Comparison of ENCODE assay signal across 10 cellular contexts in genomic region chr7:113404245-113404644, GRCh38.
DNase-seq lines count a peak whose midpoint lies in the region; ATAC-seq and TF ChIP-seq lines count a peak whose summit lies in the region.
"Had no signal": no experiment of that assay in that cellular context is flagged by ENCODE, and none has a peak within 500 bp of the region (broad histone marks: within the 10 kb centered on the region; RNA-seq: fewer than 3 reads in every experiment).

No MANE protein-coding gene starts in this region.

- H3K27me3 Mint-ChIP-seq in neural crest cell (ENCODE audit: low read depth) = peaks cover 4% of the 10 kb centered on the region
- peaks cover 8 to 26% (median 10%) of the 10 kb centered on the region in 5 donors for H3K27me3 Mint-ChIP-seq in naive thymus-derived CD8-positive, alpha-beta T cell

- DNase-seq in GM13977 (ENCODE audit: low spot score) = no peak
- DNase-seq in HT1080 (ENCODE audit: low read depth) = peak; percentile 8
- DNase-seq in WERI-Rb-1 = peak; percentile 29
- no peak for DNase-seq in neural crest cell (ENCODE audit: low read depth, low spot score)
- DNase-seq in naive thymus-derived CD8-positive, alpha-beta T cell = no peak

- H3K9me3 ChIP-seq in WERI-Rb-1 (ENCODE audit: severe bottlenecking) = no peaks in the 10 kb centered on the region
- H3K9me3 ChIP-seq: thoracic aorta had no signal

- POLR2A ChIA-PET in naive thymus-derived CD8-positive, alpha-beta T cell (lab: Charles Lee) = no interaction called here

- H3K4me1 Mint-ChIP-seq in neural crest cell = no peaks in the 10 kb centered on the region
- H3K4me1 Mint-ChIP-seq in naive thymus-derived CD8-positive, alpha-beta T cell = no peaks in the 10 kb centered on the region

- no peak overlapping the region for H3K4me3 Mint-ChIP-seq in neural crest cell
- no peak overlapping the region for H3K4me3 Mint-ChIP-seq in naive thymus-derived CD8-positive, alpha-beta T cell
- H3K4me3 Mint-ChIP-seq: T-helper 1 cell treated with Interleukin-12 subunit alpha and Interleukin-12 subunit beta and Interleukin-4 antibody, amounts not matched to agents 30 μg/mL and 1 μg/mL, for 36 hours had no signal

- no peaks in the 10 kb centered on the region for H3K36me3 ChIP-seq in WERI-Rb-1
- H3K36me3 ChIP-seq: thoracic aorta had no signal

- H3K36me3 Mint-ChIP-seq in neural crest cell (ENCODE audit: low read depth) = no peaks in the 10 kb centered on the region
- no peaks in the 10 kb centered on the region for H3K36me3 Mint-ChIP-seq in naive thymus-derived CD8-positive, alpha-beta T cell

- no peak overlapping the region for H3K27ac ChIP-seq in WERI-Rb-1
- H3K27ac ChIP-seq: hepatocyte, thoracic aorta had no signal

- H3K27ac Mint-ChIP-seq in neural crest cell (ENCODE audit: unreplicated experiment) = no peak overlapping the region
- no peak overlapping the region for H3K27ac Mint-ChIP-seq in naive thymus-derived CD8-positive, alpha-beta T cell
- H3K27ac Mint-ChIP-seq: T-helper 1 cell treated with Interleukin-12 subunit alpha and Interleukin-12 subunit beta and Interleukin-4 antibody, amounts not matched to agents 30 μg/mL and 1 μg/mL, for 36 hours had no signal

- TF ChIP-seq CTCF in GM13977 (IDR thresholded peaks at IDR 0.05; ENCODE audit: extremely low read depth, insufficient read depth, missing control alignments) (peak; percentile 35), WERI-Rb-1 (IDR thresholded peaks at IDR 0.05; ENCODE audit: low read depth, low read length) (peak; percentile 32; the same call in 1 of the 2 replicates), neural crest cell (conservative IDR thresholded peaks at IDR 0.05) (peak; percentile 29)

- H3K4me3 ChIP-seq in WERI-Rb-1 (ENCODE audit: low read depth, low read length) = no peak overlapping the region
- H3K4me3 ChIP-seq: hepatocyte, thoracic aorta had no signal

- H3K27me3 ChIP-seq in WERI-Rb-1 (ENCODE audit: insufficient read depth, low read depth, severe bottlenecking) = no peaks in the 10 kb centered on the region
- H3K27me3 ChIP-seq: hepatocyte had no signal

- ATAC-seq in naive thymus-derived CD8-positive, alpha-beta T cell = no peak
- ATAC-seq in HG03439 (IDR thresholded peaks at IDR 0.05; ENCODE audit: unreplicated experiment) (no peak), HG03139 (IDR thresholded peaks at IDR 0.05; ENCODE audit: unreplicated experiment) (no peak)

- in situ Hi-C loops in GM13977 (cut with MboI; ENCODE audit: low pct_unique_long_range_greater_than_20kb, low sequenced_read_pairs, unreplicated experiment) = loop anchor here (25.0 kb wide), 1 partner anchor 842 kb away; no protein-coding TSS in a partner anchor

- peaks cover 2% of the 10 kb centered on the region for H3K9me3 Mint-ChIP-seq in neural crest cell
- H3K9me3 Mint-ChIP-seq in naive thymus-derived CD8-positive, alpha-beta T cell = no peaks in the 10 kb centered on the region
- H3K9me3 Mint-ChIP-seq: T-helper 1 cell treated with Interleukin-12 subunit alpha and Interleukin-12 subunit beta and Interleukin-4 antibody, amounts not matched to agents 30 μg/mL and 1 μg/mL, for 36 hours had no signal

Comparison
In these comparisons a context has a peak if more than half of its experiments do, and no peak if none do; other contexts are left out.
1. DNase-seq: peak in HT1080 (single experiment) and WERI-Rb-1 (single experiment); none in GM13977 (single experiment), neural crest cell (single experiment) and naive thymus-derived CD8-positive, alpha-beta T cell (0 of 10).
2. Peak in every context shown above with its lines, with median percentiles within 50 percentile points of each other: CTCF ChIP-seq.